ENCODE assay signal across 17 cellular contexts in the genomic region with DNA sequence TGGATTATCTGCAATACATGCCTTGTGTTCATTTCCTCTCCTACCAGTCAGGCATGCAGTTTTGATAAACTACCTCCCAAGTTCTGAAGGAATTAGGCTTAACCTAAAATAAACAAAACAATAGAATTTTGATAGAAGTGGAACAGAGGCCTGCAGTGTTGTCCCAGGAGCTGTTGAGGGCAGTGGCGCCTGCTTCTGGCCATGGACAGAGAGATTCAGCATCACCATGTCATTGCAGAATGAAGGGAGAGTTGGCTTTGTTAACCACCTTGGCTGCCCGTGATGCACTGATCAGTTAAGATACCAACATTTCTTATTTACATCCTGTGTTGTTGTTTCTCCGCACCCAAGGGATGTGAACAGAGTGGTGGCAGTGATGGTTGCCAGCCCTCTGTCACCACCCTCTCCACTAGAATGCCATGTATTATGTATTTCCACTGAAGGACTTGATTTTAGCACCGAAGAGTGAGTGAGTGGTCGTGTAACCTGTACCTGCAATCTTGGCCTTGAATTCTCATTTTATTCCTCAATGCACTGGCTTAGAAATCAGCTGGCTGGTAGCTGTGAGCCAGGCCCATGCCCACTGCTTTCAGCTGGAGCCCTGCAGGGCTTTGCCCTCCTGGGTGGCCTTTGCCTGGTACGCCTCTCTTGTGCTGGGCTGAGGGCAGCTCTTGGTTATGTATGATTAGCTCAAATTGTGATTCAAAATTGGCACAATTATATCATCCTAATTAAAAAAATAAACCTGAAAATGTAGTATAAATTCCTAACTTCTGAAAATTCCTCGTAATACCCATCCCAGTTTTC. TPM values are rescaled to one million over a fixed set of nuclear protein-coding genes. Genes with fewer than 3 reads are reported as not detected.
DNase-seq lines count a peak whose midpoint lies in the region; ATAC-seq and TF ChIP-seq lines count a peak whose summit lies in the region.
"Had no signal": no experiment of that assay in that cellular context is flagged by ENCODE, and none has a peak within 500 bp of the region (broad histone marks: within the 10 kb centered on the region; RNA-seq: fewer than 3 reads in every experiment).

No MANE protein-coding gene starts in this region.

- no peak overlapping the region for H3K4me3 ChIP-seq in BLaER1 treated with 17β-estradiol and CSF1 and Interleukin-3, amounts not matched to agents 10 nM and 100 nM
- H3K4me3 ChIP-seq in GM23338, result no peak overlapping the region
- no peak overlapping the region for H3K4me3 ChIP-seq in heart right ventricle
- H3K4me3 ChIP-seq: lower lobe of right lung, spleen had no signal

- no peak overlapping the region for H3K27ac Mint-ChIP-seq in GM23338
- H3K27ac Mint-ChIP-seq: CD8-positive, alpha-beta T cell had no signal

- H3K36me3 Mint-ChIP-seq in GM23338 (ENCODE audit: low read depth), result no peaks in the 10 kb centered on the region

- POLR2A ChIA-PET in HEK293T (lab: Yijun Ruan, JAX), result no interaction called here

- H2AFZ ChIP-seq in GM23338, result 0 out of 2 replicates have a peak overlapping the region, but pooled peaks have one; percentile 34

- H3K9me3 ChIP-seq in BLaER1 treated with 17β-estradiol and CSF1 and Interleukin-3, amounts not matched to agents 10 nM and 100 nM (replicated peaks in 1 of 11), result peaks cover 0 to 7% (median 0%) of the 10 kb centered on the region in 11 experiments; a peak in 4 of 22 replicates
- no peaks in the 10 kb centered on the region for H3K9me3 ChIP-seq in heart right ventricle
- H3K9me3 ChIP-seq: lower lobe of right lung, spleen had no signal

- H3K4me3 Mint-ChIP-seq in GM23338, result no peak overlapping the region
- H3K4me3 Mint-ChIP-seq: CD8-positive, alpha-beta T cell had no signal

- H4K20me1 ChIP-seq in BLaER1 treated with 17β-estradiol and CSF1 and Interleukin-3, amounts not matched to agents 10 nM and 100 nM, result no peaks in the 10 kb centered on the region
- no peaks in the 10 kb centered on the region for H4K20me1 ChIP-seq in GM23338 (replicated peaks; ENCODE audit: insufficient read depth)

- CTCF ChIA-PET in HEK293T (lab: Yijun Ruan, JAX), result interaction anchor here (0.7 kb wide), 1 partner anchor 195 kb away, joined by 3 read pairs; no protein-coding TSS in a partner anchor

- no peaks in the 10 kb centered on the region for H3K27me3 ChIP-seq in BLaER1 treated with 17β-estradiol and CSF1 and Interleukin-3, amounts not matched to agents 10 nM and 100 nM
- H3K27me3 ChIP-seq in GM23338 (ENCODE audit: insufficient read depth) (no peaks in the 10 kb centered on the region), heart right ventricle (no peaks in the 10 kb centered on the region)
- H3K27me3 ChIP-seq: spleen had no signal

- H3K27ac ChIP-seq in BLaER1 treated with 17β-estradiol and CSF1 and Interleukin-3, amounts not matched to agents 10 nM and 100 nM, result no peak overlapping the region
- H3K27ac ChIP-seq in GM23338 (ENCODE audit: low read depth) (no peak overlapping the region), heart right ventricle (no peak overlapping the region)
- H3K27ac ChIP-seq: lower lobe of right lung, RWPE1 had no signal

- WGBS in heart right ventricle, 2 donors, result 65 to 71% methylated on average over 7 of the region's 7 CpGs

- H3K79me2 ChIP-seq in GM23338 (replicated peaks; ENCODE audit: insufficient read depth), result no peaks in the 10 kb centered on the region

- peak; percentile 87 for ATAC-seq in GM23338
- ATAC-seq in heart right ventricle, result peak in 7 of 8 donors; percentile 33 to 83 (median 56)
- no peak for ATAC-seq in GM19467 (IDR thresholded peaks at IDR 0.05; ENCODE audit: unreplicated experiment)
- ATAC-seq in GM19035 (IDR thresholded peaks at IDR 0.05; ENCODE audit: unreplicated experiment), result no peak
- ATAC-seq: CD8-positive, alpha-beta T cell; lower lobe of right lung had no signal

- peak overlapping the region in 8 of 11 experiments; percentile 28 to 89 (median 72); a peak in 17 of 22 replicates for H3K4me2 ChIP-seq in BLaER1 treated with 17β-estradiol and CSF1 and Interleukin-3, amounts not matched to agents 10 nM and 100 nM
- no peak overlapping the region for H3K4me2 ChIP-seq in GM23338

- peaks cover 18 to 72% (median 49%) of the 10 kb centered on the region in 10 experiments for H3K4me1 ChIP-seq in BLaER1 treated with 17β-estradiol and CSF1 and Interleukin-3, amounts not matched to agents 10 nM and 100 nM
- H3K4me1 ChIP-seq in GM23338 (ENCODE audit: insufficient read depth) (peaks cover 11% of the 10 kb centered on the region), heart right ventricle (peaks cover 0 to 23% (median 15%) of the 10 kb centered on the region in 9 donors)

- H3K36me3 ChIP-seq in BLaER1 treated with 17β-estradiol and CSF1 and Interleukin-3, amounts not matched to agents 10 nM and 100 nM, result peaks cover 9 to 43% (median 18%) of the 10 kb centered on the region in 11 experiments; a peak in 18 of 22 replicates
- no peaks in the 10 kb centered on the region for H3K36me3 ChIP-seq in GM23338 (ENCODE audit: insufficient read depth)
- H3K36me3 ChIP-seq in heart right ventricle, result no peaks in the 10 kb centered on the region

- DNase-seq in GM23338 (ENCODE audit: low spot score) (peak; percentile 46), amniotic epithelial cell (ENCODE audit: low read depth) (peak; percentile 14), heart right ventricle (no peak), H4 (ENCODE audit: low spot score) (no peak), HEK293T (ENCODE audit: extremely low spot score) (no peak)
- DNase-seq: amniotic stem cell; CD8-positive, alpha-beta T cell; effector CD8-positive, alpha-beta T cell; head of caudate nucleus; lower lobe of right lung; NCI-H1436 treated with DMSO at 0.1 percent for 48 hours; NCI-H526 treated with DMSO at 0.1 percent for 48 hours; spleen had no signal

- intact Hi-C loops in heart right ventricle (cut with DNase I), result loop anchor here in 4 of 10 donors (5.0 to 10.0 kb wide), 3 partner anchors 126 to 268 kb away; no protein-coding TSS in a partner anchor

- H3K9me2 ChIP-seq in GM23338 (ENCODE audit: insufficient read depth), result no peaks in the 10 kb centered on the region

- TF ChIP-seq CTCF in GM23338 (conservative IDR thresholded peaks at IDR 0.05; ENCODE audit: low read depth in 2 of 2) (peak; percentile 41 to 56), heart right ventricle (IDR thresholded peaks at IDR 0.05) (peak in 6 of 9 donors; percentile 14 to 47 (median 29))

- H3K9ac ChIP-seq in BLaER1 treated with 17β-estradiol and CSF1 and Interleukin-3, amounts not matched to agents 10 nM and 100 nM, result no peak overlapping the region

- H3K4me1 Mint-ChIP-seq in GM23338, result peaks cover 20% of the 10 kb centered on the region

- H3F3A ChIP-seq in GM23338 (replicated peaks; ENCODE audit: low read depth), result no peaks in the 10 kb centered on the region

- peaks cover 4% of the 10 kb centered on the region for H3K27me3 Mint-ChIP-seq in GM23338 (ENCODE audit: insufficient read depth, low read depth, poor library complexity)

- H3K9me3 Mint-ChIP-seq in GM23338, result no peaks in the 10 kb centered on the region
- H3K9me3 Mint-ChIP-seq: CD8-positive, alpha-beta T cell had no signal

TF ChIP-seq in GM23338, 12 proteins besides CTCF, POLR2A, EP300 and RAD21 (continues in another document):
- TF ChIP-seq ZNF331 (CRISPR knock-in tag; IDR thresholded peaks at IDR 0.05; ENCODE audit: low read depth), result no peak
- no peak for TF ChIP-seq STAT1 (IDR thresholded peaks at IDR 0.05; ENCODE audit: unreplicated experiment)
- TF ChIP-seq ZNF114 (CRISPR knock-in tag; IDR thresholded peaks at IDR 0.05), result no peak

TF ChIP-seq in HEK293T, 16 proteins besides CTCF, POLR2A, EP300 and RAD21:
- TF ChIP-seq NFRKB (IDR thresholded peaks at IDR 0.05) (no peak), ELF4 (IDR thresholded peaks at IDR 0.05) (no peak), CTBP1 (IDR thresholded peaks at IDR 0.05; ENCODE audit: borderline replicate concordance) (no peak), ARNT (IDR thresholded peaks at IDR 0.05) (no peak), TARDBP (IDR thresholded peaks at IDR 0.05) (no peak), BHLHE40 (IDR thresholded peaks at IDR 0.05; ENCODE audit: borderline replicate concordance) (no peak), LEF1 (IDR thresholded peaks at IDR 0.05; ENCODE audit: borderline replicate concordance) (no peak), ZNF384 (IDR thresholded peaks at IDR 0.05) (no peak), FOXK2 (IDR thresholded peaks at IDR 0.05) (no peak), L3MBTL2 (conservative IDR thresholded peaks at IDR 0.05) (no peak), SP1 (IDR thresholded peaks at IDR 0.05) (no peak), FOXA1 (IDR thresholded peaks at IDR 0.05) (no peak), FOXM1 (IDR thresholded peaks at IDR 0.05; ENCODE audit: borderline replicate concordance) (no peak)
- TF ChIP-seq, protein P1, sequence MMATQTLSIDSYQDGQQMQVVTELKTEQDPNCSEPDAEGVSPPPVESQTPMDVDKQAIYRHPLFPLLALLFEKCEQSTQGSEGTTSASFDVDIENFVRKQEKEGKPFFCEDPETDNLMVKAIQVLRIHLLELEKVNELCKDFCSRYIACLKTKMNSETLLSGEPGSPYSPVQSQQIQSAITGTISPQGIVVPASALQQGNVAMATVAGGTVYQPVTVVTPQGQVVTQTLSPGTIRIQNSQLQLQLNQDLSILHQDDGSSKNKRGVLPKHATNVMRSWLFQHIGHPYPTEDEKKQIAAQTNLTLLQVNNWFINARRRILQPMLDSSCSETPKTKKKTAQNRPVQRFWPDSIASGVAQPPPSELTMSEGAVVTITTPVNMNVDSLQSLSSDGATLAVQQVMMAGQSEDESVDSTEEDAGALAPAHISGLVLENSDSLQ (IDR thresholded peaks at IDR 0.05), result no peak

RNA-seq across cellular contexts. Expression of a gene that starts 56.5 kb away (rescaled TPM):
- total RNA-seq in GM23338 (2014; rRNA removed; shearing (Covaris generic)), result 1.4 and 5.2 TPM in 2 replicates
- polyA plus RNA-seq in GM23338 (2016; fragmentation: Nextera tagmentation; extraction: Ambion mirVana) (15.0 and 15.1 TPM in 2 replicates), heart right ventricle (1 to 10 TPM; 4.0 to 6.9 TPM)
- 1 to 10 TPM; 3.2 to 8.5 (median 4.8) TPM for total RNA-seq in heart right ventricle
- total RNA-seq in H4 (2014; rRNA removed; shearing (Covaris generic)), result 4.3 and 6.3 TPM in 2 replicates

Comparison
In these comparisons a context has a peak if more than half of its experiments do, and no peak if none do; other contexts are left out.
1. ATAC-seq: peak in GM23338 (single experiment) and heart right ventricle (7 of 8); none in GM19467 (single experiment) and GM19035 (single experiment).
2. DNase-seq: peak in GM23338 (single experiment) and amniotic epithelial cell (single experiment); none in heart right ventricle (0 of 2), H4 (single experiment) and HEK293T (single experiment).